ENCODE assay signal across 24 cellular contexts in the genomic region with DNA sequence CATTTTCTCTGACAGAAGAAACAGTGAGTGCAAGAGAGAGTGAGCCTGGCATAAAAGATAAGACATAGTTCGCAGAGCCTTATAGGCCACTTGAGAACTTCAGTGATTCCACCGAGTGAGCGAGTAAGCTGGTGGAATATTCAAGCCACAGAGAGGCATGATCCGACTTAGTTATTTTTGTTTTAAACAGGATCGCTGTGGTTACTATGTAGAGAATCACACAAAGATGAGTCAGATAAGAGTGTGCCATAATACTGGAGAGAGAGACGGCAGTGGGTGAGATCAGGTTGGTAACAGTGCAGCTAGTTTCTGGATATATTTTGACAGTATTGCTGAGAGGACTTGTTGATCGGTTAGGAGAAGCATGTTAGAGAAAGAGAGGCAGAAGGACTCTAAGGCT.
DNase-seq lines count a peak whose midpoint lies in the region; ATAC-seq, FAIRE-seq and TF ChIP-seq lines count a peak whose summit lies in the region.
"Had no signal": no experiment of that assay in that cellular context is flagged by ENCODE, and none has a peak within 500 bp of the region (broad histone marks: within the 10 kb centered on the region; RNA-seq: fewer than 3 reads in every experiment).

No MANE protein-coding gene starts in this region.

- no peaks in the 10 kb centered on the region for H3K36me3 ChIP-seq in HEK293 (ENCODE audit: control insufficient read depth in 2 of 2, insufficient read depth in 1 of 2, low read length in 2 of 2)
- H3K36me3 ChIP-seq: colonic mucosa, prostate gland had no signal

- no peak for TF ChIP-seq CTCF in AG04450 (IDR thresholded peaks at IDR 0.05; ENCODE audit: low read depth, low read length)
- no peak for TF ChIP-seq CTCF in HEK293 (tag by site-specific recombination; IDR thresholded peaks at IDR 0.05)

- H3K27me3 ChIP-seq in AG04450 (ENCODE audit: control insufficient read depth, insufficient read depth, low read length): no peaks in the 10 kb centered on the region
- H3K27me3 ChIP-seq: colonic mucosa had no signal

- no peak overlapping the region for H3K4me3 ChIP-seq in AG04450 (ENCODE audit: low read depth, low read length)
- no peak overlapping the region for H3K4me3 ChIP-seq in HEK293 (ENCODE audit: low read depth, low read length)
- H3K4me3 ChIP-seq: colonic mucosa, PC-9, prostate gland had no signal

- DNase-seq in AG04450 (ENCODE audit: low read depth, low spot score): peak; percentile 15
- peak; percentile 75 for DNase-seq in amniotic epithelial cell (ENCODE audit: low read depth)
- DNase-seq in iris pigment epithelial cell (ENCODE audit: low read depth): peak; percentile 50
- DNase-seq in SK-N-DZ (ENCODE audit: low spot score): no peak
- DNase-seq in substantia nigra (lab: John Stamatoyannopoulos, UW): no peak
- DNase-seq in HTR-8/SVneo (ENCODE audit: insufficient read length, low spot score): no peak
- DNase-seq: ACHN; activated CD8-positive, alpha-beta T cell treated with anti-CD3 and anti-CD28 coated beads, Interleukin-2, amount 10 ng/mL, durations not matched to agents 7 days and 5 days; amniotic stem cell; Calu3; colonic mucosa; GF-D8; NCI-H2171; NCI-H748 treated with DMSO at 0.1 percent for 48 hours; PC-9; stimulated activated CD4-positive, alpha-beta T cell treated with anti-CD3 and anti-CD28 coated beads, Interleukin-12 subunit alpha, Interleukin-12 subunit beta, amount 100 ng/mL, for 4 hours; stimulated activated naive CD4-positive, alpha-beta T cell had no signal

- no peak for ATAC-seq in HG02759 (IDR thresholded peaks at IDR 0.05; ENCODE audit: unreplicated experiment)
- ATAC-seq: activated CD8-positive, alpha-beta T cell treated with anti-CD3 and anti-CD28 coated beads, Interleukin-2, amount 10 ng/mL, durations not matched to agents 7 days and 5 days; activated T-helper 17 cell treated with anti-CD3 and anti-CD28 coated beads, Interleukin-2, amount 50 U/mL, for 72 hours; natural killer cell treated with Interleukin-12 subunit alpha and Interleukin-12 subunit beta and Interleukin-15 and Interleukin-18, amount 100 ng/mL, for 72 hours had no signal

- CTCF ChIA-PET in AG04450 (lab: Charles Lee): no interaction called here
- CTCF ChIA-PET in HEK293 (lab: Yijun Ruan, JAX): no interaction called here

- FAIRE-seq in HTR-8/SVneo (lab: Jason Lieb, UNC): no peak
- FAIRE-seq: endothelial cell of umbilical vein had no signal

- POLR2A ChIA-PET in AG04450 (lab: Yijun Ruan, JAX): no interaction called here
- POLR2A ChIA-PET in HEK293 (lab: Yijun Ruan, JAX): no interaction called here

- H3K9me3 ChIP-seq in AG04450 (ENCODE audit: control insufficient read depth, insufficient read depth, low read length) (peaks cover 3% of the 10 kb centered on the region; the same call in 1 of the 2 replicates), HEK293 (ENCODE audit: control insufficient read depth, insufficient read depth, low read depth, low read length) (no peaks in the 10 kb centered on the region)
- H3K9me3 ChIP-seq: colonic mucosa, prostate gland had no signal

- H3K27ac ChIP-seq in AG04450 (ENCODE audit: low read depth, low read length) (peak overlapping the region; percentile 24), HEK293 (ENCODE audit: extremely low read depth, low read depth, low read length) (no peak overlapping the region), substantia nigra (ENCODE audit: low read depth, low read length, poor library complexity, severe bottlenecking) (no peak overlapping the region)
- H3K27ac ChIP-seq: colonic mucosa, KMS-11, PC-9, prostate gland had no signal

- H3K4me1 ChIP-seq in HEK293 (ENCODE audit: control insufficient read depth, insufficient read depth, low read length): no peaks in the 10 kb centered on the region
- H3K4me1 ChIP-seq: colonic mucosa, prostate gland had no signal

TF ChIP-seq in HEK293, 187 proteins besides CTCF, POLR2A, EP300 and RAD21:
- TF ChIP-seq ZNF214 (tag by site-specific recombination; IDR thresholded peaks at IDR 0.05; ENCODE audit: borderline replicate concordance) (no peak), SCRT2 (tag by site-specific recombination; IDR thresholded peaks at IDR 0.05) (peak; percentile 33; the same call in 1 of the 2 replicates), GLI2 (tag by site-specific recombination; IDR thresholded peaks at IDR 0.05; ENCODE audit: borderline replicate concordance, low read depth) (no peak)
- TF ChIP-seq, protein P1, sequence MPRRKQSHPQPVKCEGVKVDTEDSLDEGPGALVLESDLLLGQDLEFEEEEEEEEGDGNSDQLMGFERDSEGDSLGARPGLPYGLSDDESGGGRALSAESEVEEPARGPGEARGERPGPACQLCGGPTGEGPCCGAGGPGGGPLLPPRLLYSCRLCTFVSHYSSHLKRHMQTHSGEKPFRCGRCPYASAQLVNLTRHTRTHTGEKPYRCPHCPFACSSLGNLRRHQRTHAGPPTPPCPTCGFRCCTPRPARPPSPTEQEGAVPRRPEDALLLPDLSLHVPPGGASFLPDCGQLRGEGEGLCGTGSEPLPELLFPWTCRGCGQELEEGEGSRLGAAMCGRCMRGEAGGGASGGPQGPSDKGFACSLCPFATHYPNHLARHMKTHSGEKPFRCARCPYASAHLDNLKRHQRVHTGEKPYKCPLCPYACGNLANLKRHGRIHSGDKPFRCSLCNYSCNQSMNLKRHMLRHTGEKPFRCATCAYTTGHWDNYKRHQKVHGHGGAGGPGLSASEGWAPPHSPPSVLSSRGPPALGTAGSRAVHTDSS (tag by site-specific recombination; IDR thresholded peaks at IDR 0.05): no peak
TF ChIP-seq in HEK293: peak in this region for 1.

Comparison
In these comparisons a context has a peak if more than half of its experiments do, and no peak if none do; other contexts are left out.
1. DNase-seq: peak in AG04450 (single experiment), amniotic epithelial cell (single experiment) and iris pigment epithelial cell (single experiment); none in SK-N-DZ (single experiment), substantia nigra (0 of 49) and HTR-8/SVneo (single experiment).